8 cellular contexts compared by ENCODE assay signal in the genomic region with DNA sequence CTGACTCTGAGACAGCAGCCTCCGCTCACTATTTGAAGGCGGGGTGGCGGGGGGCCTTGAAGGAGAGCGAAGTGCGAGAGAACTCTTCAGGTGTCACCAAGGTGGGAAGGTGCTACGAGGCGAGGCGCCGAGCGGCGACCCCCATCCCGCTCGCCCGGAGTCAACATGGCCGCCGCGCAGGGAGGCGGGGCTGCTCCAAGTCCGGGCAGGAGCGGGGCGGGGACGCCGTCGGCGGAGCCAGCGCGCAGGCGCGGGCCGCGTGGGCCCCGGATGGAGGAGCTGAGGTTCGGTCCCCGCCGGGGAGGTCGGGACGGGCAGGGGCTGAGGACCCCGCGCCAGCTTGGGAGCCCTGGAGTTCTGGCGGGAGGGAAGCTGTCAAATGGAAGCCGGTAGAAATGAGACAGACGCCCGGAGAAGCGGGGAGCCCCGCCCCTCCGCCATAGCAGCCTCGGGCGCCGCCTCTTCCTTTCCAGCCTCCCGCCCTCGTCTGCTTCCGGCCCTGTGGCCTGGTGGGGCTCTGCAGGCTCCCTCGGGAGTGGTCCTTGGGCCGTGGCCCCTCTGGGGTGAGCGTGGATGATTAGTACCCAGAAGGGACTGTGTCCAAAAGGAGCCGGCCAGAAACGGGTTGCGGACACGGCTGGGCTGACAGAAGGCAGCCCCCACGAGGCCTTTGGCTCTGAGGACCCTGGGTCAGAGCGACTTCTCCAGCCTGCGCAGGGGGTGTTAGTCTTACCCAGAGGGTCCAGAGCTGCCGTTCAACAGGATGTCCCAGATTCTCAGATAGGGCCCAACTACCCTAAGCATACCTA. TPM values are rescaled to one million over a fixed set of nuclear protein-coding genes. Genes with fewer than 3 reads are reported as not detected.
DNase-seq lines count a peak whose midpoint lies in the region; ATAC-seq and TF ChIP-seq lines count a peak whose summit lies in the region.

A gene (plus strand): TSS at position 245 of the 809 bp plus-strand sequence. CDS start 2,866 bp downstream, outside the sequence.

- peak within 1 kb of the TSS; percentile 83 for H3K4me3 ChIP-seq in AG10803 (ENCODE audit: low read length)

- no peaks in the 10 kb centered on the region for H3K27me3 ChIP-seq in layer of hippocampus (ENCODE audit: control insufficient read depth, insufficient read depth, low read length)

- ATAC-seq in GM19025 (IDR thresholded peaks at IDR 0.05; ENCODE audit: low read depth, unreplicated experiment): peak; percentile 61
- peak; percentile 67 for ATAC-seq in HG03280 (IDR thresholded peaks at IDR 0.05; ENCODE audit: unreplicated experiment)

- TF ChIP-seq CTCF in AG10803 (conservative IDR thresholded peaks at IDR 0.05; ENCODE audit: low read length): 0 out of 2 replicates have a peak, but pooled peaks have one; percentile 4

- H3K27ac ChIP-seq in layer of hippocampus (ENCODE audit: low read depth, low read length): peak within 1 kb of the TSS; percentile 100

- DNase-seq in AG10803 (ENCODE audit: low read depth) (peak; percentile 80), NCI-H460 (ENCODE audit: extremely low read depth, low read depth) (peak; percentile 65), cerebellum (ENCODE audit: low spot score) (peak; percentile 94)
- DNase-seq in activated CD4-positive, alpha-beta T cell treated with anti-CD3 and anti-CD28 coated beads for 1 hour: peak; percentile 85
- peak; percentile 81 to 86 for DNase-seq in stimulated activated CD4-positive, alpha-beta T cell treated with anti-CD3 and anti-CD28 coated beads, Interleukin-1b, Interleukin-23, amount 100 ng/mL, for 4 hours (ENCODE audit: low read depth in 2 of 2)

RNA-seq across cellular contexts. Expression of the gene that starts here (rescaled TPM):
- 13.6 and 14.0 TPM in 2 replicates for total RNA-seq in NCI-H460 (2014; rRNA removed; shearing (Covaris generic))
- polyA plus RNA-seq in NCI-H460 (2014; cell fraction: nucleus; rRNA removed): 7.8 and 13.0 TPM in 2 replicates
- total RNA-seq in cerebellum: 6.5 TPM

Comparison
In these comparisons a context has a peak if more than half of its experiments do, and no peak if none do; other contexts are left out.
1. Peak in every context shown above with its lines: DNase-seq, ATAC-seq, H3K4me3 ChIP-seq and H3K27ac ChIP-seq.